32 cellular contexts compared by ENCODE assay signal in the genomic region with DNA sequence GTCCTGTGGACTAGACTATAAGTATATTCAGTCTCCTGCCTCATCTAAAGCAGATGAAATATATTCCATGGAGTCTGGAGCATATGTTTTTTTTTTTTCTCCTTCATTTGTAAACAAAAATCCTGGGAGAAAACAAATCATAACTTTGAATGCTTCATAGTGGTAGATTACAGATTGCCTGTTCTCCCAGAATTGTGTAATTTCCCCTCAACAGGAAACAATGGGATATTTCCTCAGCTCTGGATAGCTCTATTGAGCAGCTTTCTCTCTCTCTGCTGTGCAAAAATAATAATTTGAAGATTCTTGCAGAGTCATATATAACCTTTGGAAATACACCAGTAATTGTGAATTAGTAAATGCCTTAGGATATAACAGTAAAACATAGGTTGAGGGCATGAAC.
"Had no signal": no experiment of that assay in that cellular context is flagged by ENCODE, and none has a peak within 500 bp of the region (broad histone marks: within the 10 kb centered on the region; RNA-seq: fewer than 3 reads in every experiment).

No MANE protein-coding gene starts in this region.

- H3K27ac ChIP-seq: adrenal gland, ascending aorta, coronary artery, dorsolateral prefrontal cortex, esophagus muscularis mucosa, WERI-Rb-1 had no signal

- H3K9me3 ChIP-seq: adrenal gland, ascending aorta, esophagus muscularis mucosa had no signal

- H3K27me3 Mint-ChIP-seq: activated CD8-positive, alpha-beta T cell treated with anti-CD3 and anti-CD28 coated beads for 36 hours; activated naive CD4-positive, alpha-beta T cell treated with anti-CD3 and anti-CD28 coated beads, Interleukin-2, amount 50 U/mL, for 24 hours; activated naive CD8-positive, alpha-beta T cell treated with anti-CD3 and anti-CD28 coated beads for 36 hours; activated naive CD8-positive, alpha-beta T cell treated with anti-CD3 and anti-CD28 coated beads, Interleukin-2, amount 50 U/mL, for 24 hours; central memory CD8-positive, alpha-beta T cell; dendritic cell treated with granulocyte-macrophage colony-stimulating factor and Interleukin-4, amounts not matched to agents 40 ng/mL and 50 ng/mL, for 4 days; T-helper 17 cell had no signal

- H3K4me3 Mint-ChIP-seq: activated B cell treated with CpG ODN at 0.5 μM for 24 hours; activated CD8-positive, alpha-beta T cell treated with anti-CD3 and anti-CD28 coated beads for 36 hours; activated naive CD4-positive, alpha-beta T cell treated with anti-CD3 and anti-CD28 coated beads for 36 hours; activated naive CD4-positive, alpha-beta T cell treated with anti-CD3 and anti-CD28 coated beads, Interleukin-2, amount 50 U/mL, for 24 hours; activated naive CD8-positive, alpha-beta T cell treated with anti-CD3 and anti-CD28 coated beads for 36 hours; activated naive CD8-positive, alpha-beta T cell treated with anti-CD3 and anti-CD28 coated beads, Interleukin-2, amount 50 U/mL, for 24 hours; activated T-helper 1 cell treated with anti-CD3 and anti-CD28 coated beads, Interleukin-12 subunit alpha, Interleukin-12 subunit beta, Interleukin-2, Interleukin-4 antibody, amounts not matched to agents 30 ng/mL and 10 ng/mL and 1 ng/mL, durations not matched to agents 14 hours and 24 hours and 36 hours; brain; central memory CD8-positive, alpha-beta T cell; dendritic cell treated with granulocyte-macrophage colony-stimulating factor and Interleukin-4, amounts not matched to agents 40 ng/mL and 50 ng/mL, for 4 days; T-helper 17 cell; T-helper 2 cell treated with Interferon-gamma antibody and Interleukin-4, amounts not matched to agents 5 μg/mL and 100 μg/mL, for 36 hours had no signal

- H3K9me3 Mint-ChIP-seq: activated B cell treated with CpG ODN at 0.5 μM for 24 hours; activated naive CD8-positive, alpha-beta T cell treated with anti-CD3 and anti-CD28 coated beads for 36 hours; activated T-helper 1 cell treated with anti-CD3 and anti-CD28 coated beads, Interleukin-12 subunit alpha, Interleukin-12 subunit beta, Interleukin-2, Interleukin-4 antibody, amounts not matched to agents 30 ng/mL and 10 ng/mL and 1 ng/mL, durations not matched to agents 14 hours and 24 hours and 36 hours; activated T-helper 2 cell treated with anti-CD3 and anti-CD28 coated beads, Interferon-gamma antibody, Interleukin-2, Interleukin-4, amounts not matched to agents 10 μg/mL and 5 μg/mL and 100 μg/mL, durations not matched to agents 14 hours and 24 hours and 36 hours; brain; dendritic cell treated with granulocyte-macrophage colony-stimulating factor and Interleukin-4, amounts not matched to agents 40 ng/mL and 50 ng/mL, for 4 days; T-helper 2 cell treated with Interferon-gamma antibody and Interleukin-4, amounts not matched to agents 5 μg/mL and 100 μg/mL, for 36 hours had no signal

- H3K4me3 ChIP-seq: adrenal gland, ascending aorta, coronary artery, dorsolateral prefrontal cortex, esophagus muscularis mucosa had no signal

- H3K27me3 ChIP-seq: adrenal gland, ascending aorta, dorsolateral prefrontal cortex, esophagus muscularis mucosa had no signal

- H3K36me3 ChIP-seq: adrenal gland, ascending aorta, esophagus muscularis mucosa, WERI-Rb-1 had no signal

- H3K4me1 ChIP-seq: adrenal gland, ascending aorta, esophagus muscularis mucosa had no signal

- H3K27ac Mint-ChIP-seq: activated B cell treated with CpG ODN at 0.5 μM for 24 hours; activated CD8-positive, alpha-beta T cell treated with anti-CD3 and anti-CD28 coated beads for 36 hours; activated naive CD4-positive, alpha-beta T cell treated with anti-CD3 and anti-CD28 coated beads for 36 hours; activated naive CD4-positive, alpha-beta T cell treated with anti-CD3 and anti-CD28 coated beads, Interleukin-2, amount 50 U/mL, for 24 hours; activated naive CD8-positive, alpha-beta T cell treated with anti-CD3 and anti-CD28 coated beads for 36 hours; activated naive CD8-positive, alpha-beta T cell treated with anti-CD3 and anti-CD28 coated beads, Interleukin-2, amount 50 U/mL, for 24 hours; activated T-helper 1 cell treated with anti-CD3 and anti-CD28 coated beads, Interleukin-12 subunit alpha, Interleukin-12 subunit beta, Interleukin-2, Interleukin-4 antibody, amounts not matched to agents 30 ng/mL and 10 ng/mL and 1 ng/mL, durations not matched to agents 14 hours and 24 hours and 36 hours; activated T-helper 2 cell treated with anti-CD3 and anti-CD28 coated beads, Interferon-gamma antibody, Interleukin-2, Interleukin-4, amounts not matched to agents 10 μg/mL and 5 μg/mL and 100 μg/mL, durations not matched to agents 14 hours and 24 hours and 36 hours; dendritic cell treated with granulocyte-macrophage colony-stimulating factor and Interleukin-4, amounts not matched to agents 40 ng/mL and 50 ng/mL, for 4 days; T-helper 17 cell; T-helper 2 cell treated with Interferon-gamma antibody and Interleukin-4, amounts not matched to agents 5 μg/mL and 100 μg/mL, for 36 hours had no signal

- H3K36me3 Mint-ChIP-seq: activated naive CD4-positive, alpha-beta T cell treated with anti-CD3 and anti-CD28 coated beads, Interleukin-2, amount 50 U/mL, for 24 hours; activated naive CD8-positive, alpha-beta T cell treated with anti-CD3 and anti-CD28 coated beads for 36 hours; brain had no signal

- DNase-seq: activated B cell treated with CpG ODN at 0.5 μM for 24 hours; activated CD4-positive, alpha-beta T cell treated with anti-CD3 and anti-CD28 coated beads for 48 hours; activated CD4-positive, alpha-beta T cell treated with anti-CD3 and anti-CD28 coated beads, Interleukin-2, amount 50 U/mL, for 1 hour; activated CD4-positive, alpha-beta T cell treated with anti-CD3 and anti-CD28 coated beads, Interleukin-2, amount 50 U/mL, for 48 hours; activated CD8-positive, alpha-beta memory T cell treated with anti-CD3 and anti-CD28 coated beads for 24 hours; activated CD8-positive, alpha-beta T cell treated with anti-CD3 and anti-CD28 coated beads for 36 hours; activated effector memory CD4-positive, alpha-beta T cell treated with anti-CD3 and anti-CD28 coated beads, Interleukin-2, amount 50 U/mL, for 16 hours; activated naive CD4-positive, alpha-beta T cell treated with anti-CD3 and anti-CD28 coated beads for 36 hours; activated naive CD8-positive, alpha-beta T cell treated with anti-CD3 and anti-CD28 coated beads for 36 hours; activated naive CD8-positive, alpha-beta T cell treated with anti-CD3 and anti-CD28 coated beads, Interleukin-2, amount 50 U/mL, for 24 hours; activated T-cell treated with anti-CD3 and anti-CD28 coated beads, Interleukin-2, amount 50 U/mL, for 1 hour; activated T-cell treated with anti-CD3 and anti-CD28 coated beads, Interleukin-2, amount 50 U/mL, for 48 hours; adrenal gland; dorsolateral prefrontal cortex; effector memory CD4-positive, alpha-beta T cell; erythroblast; foreskin fibroblast; head of caudate nucleus; T-helper 1 cell; T-helper 17 cell; T1000; WERI-Rb-1 had no signal

- H3K4me1 Mint-ChIP-seq: activated B cell treated with CpG ODN at 0.5 μM for 24 hours; activated naive CD4-positive, alpha-beta T cell treated with anti-CD3 and anti-CD28 coated beads, Interleukin-2, amount 50 U/mL, for 24 hours; activated naive CD8-positive, alpha-beta T cell treated with anti-CD3 and anti-CD28 coated beads for 36 hours; activated naive CD8-positive, alpha-beta T cell treated with anti-CD3 and anti-CD28 coated beads, Interleukin-2, amount 50 U/mL, for 24 hours; central memory CD8-positive, alpha-beta T cell; T-helper 17 cell had no signal
